In the genomic region with DNA sequence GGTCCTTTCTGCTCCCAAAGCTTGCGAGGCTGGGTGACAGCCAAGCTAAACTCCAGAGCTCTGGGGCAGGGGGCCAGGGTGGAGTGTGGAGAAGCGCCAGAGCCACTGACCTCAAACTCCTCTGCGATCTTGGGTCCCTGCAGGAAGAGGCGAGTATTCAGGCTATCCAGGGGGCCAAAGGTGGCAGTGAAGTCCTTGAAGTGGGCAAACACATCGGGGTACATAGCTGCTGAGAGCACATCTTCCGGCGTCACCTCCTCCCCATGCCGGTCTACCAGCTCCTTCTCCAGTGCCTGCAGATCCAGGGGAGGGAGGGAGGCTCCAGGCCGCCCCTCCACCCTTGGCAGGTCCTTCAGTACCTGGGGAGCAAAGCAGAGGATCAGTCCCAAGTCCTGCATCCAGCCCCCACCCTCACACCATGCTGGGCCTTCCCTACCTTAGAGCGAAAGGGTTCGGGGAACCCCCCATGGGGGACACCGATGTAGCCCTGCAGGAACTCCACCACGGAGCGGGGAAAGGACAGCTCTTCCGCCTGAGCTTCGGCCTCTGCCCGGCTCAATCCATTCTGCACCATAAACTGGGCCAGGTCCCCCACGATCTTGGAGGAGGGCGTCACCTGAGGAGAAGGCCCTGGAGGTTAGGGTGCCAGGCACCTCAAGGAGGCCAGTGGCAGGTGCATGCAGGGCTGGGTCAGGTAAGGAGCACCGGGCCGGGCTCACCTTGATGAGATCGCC, we compare ENCODE assay signal across 15 cellular contexts.
"Had no signal": no experiment of that assay in that cellular context is flagged by ENCODE, and none has a peak within 500 bp of the region (broad histone marks: within the 10 kb centered on the region; RNA-seq: fewer than 3 reads in every experiment).

No MANE protein-coding gene starts in this region.

- H3K27me3 ChIP-seq: brain microvascular endothelial cell, tibial artery, uterus had no signal

- H3K27ac ChIP-seq: brain microvascular endothelial cell, tibial artery, uterus had no signal

- DNase-seq: activated CD4-positive, alpha-beta T cell treated with anti-CD3 and anti-CD28 coated beads, Interleukin-2, amount 50 U/mL, for 1 hour; activated naive CD8-positive, alpha-beta T cell treated with anti-CD3 and anti-CD28 coated beads for 36 hours; activated T-cell treated with anti-CD3 and anti-CD28 coated beads for 4 hours; brain microvascular endothelial cell; dermis blood vessel endothelial cell; glutamatergic neuron; left cardiac atrium; mammary epithelial cell; occipital lobe; stimulated activated CD4-positive, alpha-beta T cell treated with anti-CD3 and anti-CD28 coated beads, Interleukin-4, amount 100 ng/mL, for 4 hours had no signal

- H3K4me1 ChIP-seq: uterus had no signal

- ATAC-seq: esophagus mucosa; left cardiac atrium; naive thymus-derived CD8-positive, alpha-beta T cell had no signal

- FAIRE-seq: endometrium had no signal

- H3K4me3 ChIP-seq: tibial artery, uterus had no signal

- H3K36me3 ChIP-seq: uterus had no signal

- H3K9me3 ChIP-seq: tibial artery, uterus had no signal
